9 cellular contexts compared by ENCODE assay signal in genomic region chr7:156903232-156903909, GRCh38. TPM values are rescaled to one million over a fixed set of nuclear protein-coding genes. Genes with fewer than 3 reads are reported as not detected.
DNase-seq lines count a peak whose midpoint lies in the region; ATAC-seq and TF ChIP-seq lines count a peak whose summit lies in the region.
"Had no signal": no experiment of that assay in that cellular context is flagged by ENCODE, and none has a peak within 500 bp of the region (broad histone marks: within the 10 kb centered on the region; RNA-seq: fewer than 3 reads in every experiment).

No MANE protein-coding gene starts in this region.

- ATAC-seq in lower lobe of right lung: peak; percentile 35 to 60
- ATAC-seq in GM19397 (IDR thresholded peaks at IDR 0.05; ENCODE audit: unreplicated experiment): no peak

- no peak overlapping the region for H3K4me3 ChIP-seq in CD8-positive, alpha-beta memory T cell (ENCODE audit: low read length)
- H3K4me3 ChIP-seq in lower lobe of right lung: no peak overlapping the region
- H3K4me3 ChIP-seq: ascending aorta had no signal

- H3K9me3 ChIP-seq in CD8-positive, alpha-beta memory T cell (ENCODE audit: low read length): no peaks in the 10 kb centered on the region
- H3K9me3 ChIP-seq in lower lobe of right lung: no peaks in the 10 kb centered on the region
- H3K9me3 ChIP-seq: ascending aorta had no signal

- no peaks in the 10 kb centered on the region for H3K36me3 Mint-ChIP-seq in CD8-positive, alpha-beta memory T cell
- H3K36me3 Mint-ChIP-seq in MCF 10A (ENCODE audit: insufficient read depth, unreplicated experiment): no peaks in the 10 kb centered on the region
- no peaks in the 10 kb centered on the region for H3K36me3 Mint-ChIP-seq in HFFc6 (ENCODE audit: low read depth)

- no peak for TF ChIP-seq CTCF in MCF 10A (IDR thresholded peaks at IDR 0.05; ENCODE audit: unreplicated experiment)
- TF ChIP-seq CTCF in lower lobe of right lung (IDR thresholded peaks at IDR 0.05): no peak
- TF ChIP-seq CTCF in HFFc6 (IDR thresholded peaks at IDR 0.05): no peak

- POLR2A ChIA-PET in CD8-positive, alpha-beta memory T cell (lab: Charles Lee): no interaction called here
- POLR2A ChIA-PET in MCF 10A (lab: Yijun Ruan, JAX): interaction anchor here (0.6 to 6.0 kb wide), 5 partner anchors 10 to 491 kb away, joined by 3 to 41 read pairs (median 5); partner anchors contain the start of gene LMBR1

- H3K9me3 Mint-ChIP-seq in CD8-positive, alpha-beta memory T cell: no peaks in the 10 kb centered on the region
- H3K9me3 Mint-ChIP-seq in MCF 10A (ENCODE audit: unreplicated experiment) (no peaks in the 10 kb centered on the region), HFFc6 (no peaks in the 10 kb centered on the region)

- peak in 3 of 5 donors; percentile 29 to 65 (median 61) for DNase-seq in CD8-positive, alpha-beta memory T cell
- DNase-seq in NCI-H2196 (lab: John Stamatoyannopoulos, UW; ENCODE audit: unreplicated experiment) (peak; percentile 73), MCF 10A (ENCODE audit: unreplicated experiment) (peak; percentile 98), lower lobe of right lung (no peak), RPMI8226 (no peak), HFFc6 (no peak), posterior cingulate gyrus (no peak)

- CTCF ChIA-PET in CD8-positive, alpha-beta memory T cell (lab: Charles Lee): interaction anchor here (1.6 to 2.9 kb wide), 2 partner anchors 10 to 20 kb away, joined by 4 to 8 read pairs; partner anchors contain the start of gene LMBR1
- CTCF ChIA-PET in MCF 10A (lab: Yijun Ruan, JAX): interaction anchor here (4.8 kb wide), 1 partner anchor 10 kb away, joined by 22 read pairs; the partner anchor contains the start of gene LMBR1

- peaks cover 0 to 15% of the 10 kb centered on the region in 2 donors for H3K27me3 Mint-ChIP-seq in CD8-positive, alpha-beta memory T cell
- H3K27me3 Mint-ChIP-seq in MCF 10A (ENCODE audit: insufficient read depth, unreplicated experiment): no peaks in the 10 kb centered on the region
- peaks cover 3% of the 10 kb centered on the region for H3K27me3 Mint-ChIP-seq in HFFc6 (ENCODE audit: insufficient read depth)

- intact Hi-C loops in MCF 10A (cut with micrococcal nuclease): no loop called here
- intact Hi-C loops in lower lobe of right lung (cut with DNase I): no loop called here
- intact Hi-C loops in posterior cingulate gyrus (cut with DNase I): no loop called here

- H3K27me3 ChIP-seq in CD8-positive, alpha-beta memory T cell (ENCODE audit: insufficient read depth, low read length, poor library complexity, severe bottlenecking): no peaks in the 10 kb centered on the region
- H3K27me3 ChIP-seq in lower lobe of right lung (ENCODE audit: low read depth): no peaks in the 10 kb centered on the region
- H3K27me3 ChIP-seq: ascending aorta had no signal

- H3K4me3 Mint-ChIP-seq in CD8-positive, alpha-beta memory T cell: peak overlapping the region in 2 of 7 donors; percentile 1 to 3
- H3K4me3 Mint-ChIP-seq in MCF 10A (ENCODE audit: unreplicated experiment): peak overlapping the region; percentile 60
- no peak overlapping the region for H3K4me3 Mint-ChIP-seq in HFFc6

- peaks cover 9% of the 10 kb centered on the region for H3K4me1 ChIP-seq in CD8-positive, alpha-beta memory T cell (ENCODE audit: insufficient read depth, low read length)
- no peaks in the 10 kb centered on the region for H3K4me1 ChIP-seq in lower lobe of right lung
- H3K4me1 ChIP-seq: ascending aorta had no signal

- peak overlapping the region in 6 of 8 donors; percentile 8 to 87 (median 18) for H3K27ac Mint-ChIP-seq in CD8-positive, alpha-beta memory T cell
- peak overlapping the region; percentile 91 for H3K27ac Mint-ChIP-seq in MCF 10A (ENCODE audit: low read depth, unreplicated experiment)
- H3K27ac Mint-ChIP-seq in HFFc6: no peak overlapping the region

- H3K4me1 Mint-ChIP-seq in CD8-positive, alpha-beta memory T cell: peaks cover 8 to 13% (median 8%) of the 10 kb centered on the region in 3 donors
- H3K4me1 Mint-ChIP-seq in MCF 10A (ENCODE audit: insufficient read depth, unreplicated experiment): peaks cover 35% of the 10 kb centered on the region
- H3K4me1 Mint-ChIP-seq in HFFc6 (ENCODE audit: low read depth): peaks cover 19% of the 10 kb centered on the region

- H3K27ac ChIP-seq in CD8-positive, alpha-beta memory T cell (ENCODE audit: low read depth, low read length): no peak overlapping the region
- peak overlapping the region; percentile 57 for H3K27ac ChIP-seq in lower lobe of right lung
- H3K27ac ChIP-seq: ascending aorta had no signal

- TSS peak; percentile 31 for BruUV-seq in MCF 10A (replicated peaks; lab: Mats Ljungman, UMichigan)

- no peaks in the 10 kb centered on the region for H3K36me3 ChIP-seq in CD8-positive, alpha-beta memory T cell (ENCODE audit: insufficient read depth, low read length)
- no peaks in the 10 kb centered on the region for H3K36me3 ChIP-seq in lower lobe of right lung
- H3K36me3 ChIP-seq: ascending aorta had no signal

RNA-seq across cellular contexts. Expression of gene LMBR1, which starts 10.4 kb away (rescaled TPM):
- total RNA-seq in CD8-positive, alpha-beta memory T cell: 10 to 100 TPM; 49.2 to 51.9 TPM
- polyA plus RNA-seq in CD8-positive, alpha-beta memory T cell: 26.8 TPM
- total RNA-seq in MCF 10A (2022) (95.6 and 105 TPM in 2 replicates), lower lobe of right lung (71.1 TPM)
- 10 to 100 TPM; 33.1 to 37.8 (median 36.1) TPM for total RNA-seq in HFFc6 (2021; fragmentation: NEBNext Ultra II Directional; extraction: Animal tissue kit (Norgen Biotek cat#: 25700))

RNA-seq across cellular contexts. Expression of gene NOM1, which starts 46.1 kb away (rescaled TPM):
- 10 to 100 TPM; 34.2 to 34.3 TPM for total RNA-seq in CD8-positive, alpha-beta memory T cell
- 9.8 TPM for polyA plus RNA-seq in CD8-positive, alpha-beta memory T cell
- 25.9 and 34.1 TPM in 2 replicates for total RNA-seq in MCF 10A (2022)
- total RNA-seq in lower lobe of right lung: 16.9 TPM
- total RNA-seq in HFFc6 (2021; fragmentation: NEBNext Ultra II Directional; extraction: Animal tissue kit (Norgen Biotek cat#: 25700)): 10 to 100 TPM; 13.1 to 21.1 (median 14.9) TPM

Comparison
In these comparisons a context has a peak if more than half of its experiments do, and no peak if none do; other contexts are left out.
1. DNase-seq: peak in CD8-positive, alpha-beta memory T cell (3 of 5), NCI-H2196 (single experiment) and MCF 10A (single experiment); none in lower lobe of right lung (single experiment), RPMI8226 (single experiment), HFFc6 (single experiment) and posterior cingulate gyrus (0 of 10).